In genomic region chr13:30306762-30307193, GRCh38 we compare ENCODE assay signal across 8 cellular contexts. TPM values are rescaled to one million over a fixed set of nuclear protein-coding genes. Genes with fewer than 3 reads are reported as not detected.
DNase-seq lines count a peak whose midpoint lies in the region; ATAC-seq and TF ChIP-seq lines count a peak whose summit lies in the region.

No MANE protein-coding gene starts in this region.

- ATAC-seq in HG03442 (IDR thresholded peaks at IDR 0.05; ENCODE audit: unreplicated experiment) = peak; percentile 81
- ATAC-seq in activated CD4-positive, alpha-beta T cell treated with anti-CD3 and anti-CD28 coated beads for 36 hours = peak; percentile 91

- no peaks in the 10 kb centered on the region for H3K9me3 Mint-ChIP-seq in activated CD4-positive, alpha-beta T cell treated with anti-CD3 and anti-CD28 coated beads for 36 hours (ENCODE audit: low read depth)

- H3K9me3 ChIP-seq in BE2C = no peaks in the 10 kb centered on the region

- no peaks in the 10 kb centered on the region for H3K36me3 ChIP-seq in BE2C

- intact Hi-C loops in activated CD4-positive, alpha-beta T cell treated with anti-CD3 and anti-CD28 coated beads for 36 hours (cut with DNase I, micrococcal nuclease) = loop anchor here (1.0 to 5.0 kb wide), 16 partner anchors 54 to 856 kb away; partner anchors contain the start of genes USPL1 (in 2 of the 2), SLC7A1 (in 1 of the 2) and UBL3 (in 1 of the 2)

- TF ChIP-seq CTCF in BE2C (IDR thresholded peaks at IDR 0.05; ENCODE audit: low read depth, low read length) (no peak), choroid plexus epithelial cell (conservative IDR thresholded peaks at IDR 0.05; ENCODE audit: low read depth, low read length) (no peak)

- CTCF ChIA-PET in activated CD4-positive, alpha-beta T cell treated with anti-CD3 and anti-CD28 coated beads for 36 hours (lab: Charles Lee) = interaction anchor here (0.6 to 1.5 kb wide), 11 partner anchors 51 to 379 kb away, joined by 3 to 12 read pairs (median 3); no protein-coding TSS in a partner anchor

- DNase-seq in BE2C (peak; percentile 96), GM19240 (ENCODE audit: insufficient read length, low spot score) (peak; percentile 59), NCI-H510A treated with DMSO at 0.1 percent for 48 hours (lab: John Stamatoyannopoulos, UW) (peak; percentile 66), choroid plexus epithelial cell (ENCODE audit: low read depth) (peak; percentile 95), kidney glomerular epithelial cell (lab: John Stamatoyannopoulos, UW) (peak; percentile 83)
- peak; percentile 95 for DNase-seq in activated CD4-positive, alpha-beta T cell treated with anti-CD3 and anti-CD28 coated beads for 36 hours
- DNase-seq in stimulated activated CD4-positive, alpha-beta T cell treated with anti-CD3 and anti-CD28 coated beads, Interleukin-15, amount 100 ng/mL, for 48 hours (ENCODE audit: low read depth in 2 of 2) = peak; percentile 85 to 92

- H3K4me1 ChIP-seq in BE2C = no peaks in the 10 kb centered on the region; the same call in 1 of the 2 replicates

- no peaks in the 10 kb centered on the region for H3K27me3 Mint-ChIP-seq in activated CD4-positive, alpha-beta T cell treated with anti-CD3 and anti-CD28 coated beads for 36 hours

- H3K4me3 ChIP-seq in BE2C (ENCODE audit: low read depth, low read length) = peak overlapping the region; percentile 71
- peak overlapping the region; percentile 95 for H3K4me3 ChIP-seq in choroid plexus epithelial cell (ENCODE audit: low read depth, low read length)

- POLR2A ChIA-PET in activated CD4-positive, alpha-beta T cell treated with anti-CD3 and anti-CD28 coated beads for 36 hours (lab: Charles Lee) = interaction anchor here (0.5 to 1.5 kb wide), 5 partner anchors 13 to 854 kb away, joined by 3 to 8 read pairs (median 4); partner anchors contain the start of genes UBE2L5 and USPL1

- H3K4me1 Mint-ChIP-seq in activated CD4-positive, alpha-beta T cell treated with anti-CD3 and anti-CD28 coated beads for 36 hours = peaks cover 31% of the 10 kb centered on the region

- no peaks in the 10 kb centered on the region for H3K36me3 Mint-ChIP-seq in activated CD4-positive, alpha-beta T cell treated with anti-CD3 and anti-CD28 coated beads for 36 hours (ENCODE audit: low read depth)

- H3K27ac Mint-ChIP-seq in activated CD4-positive, alpha-beta T cell treated with anti-CD3 and anti-CD28 coated beads for 36 hours = peak overlapping the region; percentile 79

- peak overlapping the region; percentile 80 for H3K4me3 Mint-ChIP-seq in activated CD4-positive, alpha-beta T cell treated with anti-CD3 and anti-CD28 coated beads for 36 hours

- H3K27me3 ChIP-seq in BE2C = no peaks in the 10 kb centered on the region

RNA-seq across cellular contexts. Expression of gene KATNAL1, which starts 0.6 kb away (rescaled TPM):
- 5.9 TPM for polyA plus RNA-seq in BE2C (2012; ENCODE audit: insufficient read depth, insufficient read length, low read depth)
- 10 to 100 TPM; 10.9 to 12.5 TPM for total RNA-seq in activated CD4-positive, alpha-beta T cell treated with anti-CD3 and anti-CD28 coated beads for 36 hours

Comparison
In these comparisons a context has a peak if more than half of its experiments do, and no peak if none do; other contexts are left out.
1. Peak in every context shown above with its lines: DNase-seq, ATAC-seq and H3K4me3 ChIP-seq.